Comparison of ENCODE assay signal across 23 cellular contexts in genomic region chr11:3635641-3636375, GRCh38. TPM values are rescaled to one million over a fixed set of nuclear protein-coding genes. Genes with fewer than 3 reads are reported as not detected.
DNase-seq lines count a peak whose midpoint lies in the region; ATAC-seq, FAIRE-seq and TF ChIP-seq lines count a peak whose summit lies in the region.
"Had no signal": no experiment of that assay in that cellular context is flagged by ENCODE, and none has a peak within 500 bp of the region (broad histone marks: within the 10 kb centered on the region; RNA-seq: fewer than 3 reads in every experiment).

No MANE protein-coding gene starts in this region.

- TF ChIP-seq RAD21 in H1 (IDR thresholded peaks at IDR 0.05 in 1 of 2, conservative IDR thresholded peaks at IDR 0.05 in 1 of 2; ENCODE audit: low read depth in 2 of 2, low read length in 2 of 2) = no peak

- H3K56ac ChIP-seq in H1 (replicated peaks; ENCODE audit: insufficient read length, low read depth, low read length) = no peak overlapping the region
- no peak overlapping the region for H3K56ac ChIP-seq in H9 (ENCODE audit: insufficient read length, low read depth, low read length)

- TF ChIP-seq EP300 in H1 (IDR thresholded peaks at IDR 0.05; ENCODE audit: borderline replicate concordance in 1 of 2, low read depth in 2 of 2, low read length in 2 of 2) = no peak

- no peak for ATAC-seq in activated T-helper 17 cell treated with anti-CD3 and anti-CD28 coated beads, Interleukin-2, amount 50 U/mL, for 72 hours (replicated peaks)
- no peak for ATAC-seq in GM19328 (IDR thresholded peaks at IDR 0.05; ENCODE audit: unreplicated experiment)
- no peak for ATAC-seq in GM21447 (IDR thresholded peaks at IDR 0.05; ENCODE audit: unreplicated experiment)
- ATAC-seq: GM12878 had no signal

- H2BK5ac ChIP-seq in H1 (ENCODE audit: low read depth, low read length) = no peak overlapping the region
- no peak overlapping the region for H2BK5ac ChIP-seq in H9 (ENCODE audit: insufficient read length, low read length)

- no peaks in the 10 kb centered on the region for H3K36me3 Mint-ChIP-seq in activated T-helper 17 cell treated with anti-CD3 and anti-CD28 coated beads, Interleukin-2, amount 50 U/mL, for 72 hours (ENCODE audit: low read depth)
- H3K36me3 Mint-ChIP-seq in H9 (ENCODE audit: insufficient read depth in 1 of 3, low read depth in 3 of 3) = peaks cover 3 to 5% (median 5%) of the 10 kb centered on the region in 3 experiments; a peak in 5 of 7 replicates
- H3K36me3 Mint-ChIP-seq: CD4-positive, CD25-positive, alpha-beta regulatory T cell; CD8-positive, alpha-beta memory T cell had no signal

- H4K8ac ChIP-seq in H1 (ENCODE audit: extremely low read depth, insufficient read depth, low read length) (peak overlapping the region; percentile 6; the same call in 1 of the 2 replicates), H9 (replicated peaks; ENCODE audit: insufficient read length, low read depth, low read length) (no peak overlapping the region)

- no peak overlapping the region for H2BK20ac ChIP-seq in H1 (ENCODE audit: low read length)
- H2BK20ac ChIP-seq in H9 (ENCODE audit: low read depth, low read length, poor library complexity, severe bottlenecking) = no peak overlapping the region

- no peak overlapping the region for H3K4me2 ChIP-seq in H1 (ENCODE audit: insufficient read depth in 1 of 2, low read depth in 2 of 2, low read length in 2 of 2)
- no peak overlapping the region for H3K4me2 ChIP-seq in osteoblast (ENCODE audit: insufficient read depth, low read length)
- no peak overlapping the region for H3K4me2 ChIP-seq in H9 (ENCODE audit: insufficient read depth, insufficient read length, low read length)

- H3K36me3 ChIP-seq in H1 (ENCODE audit: control insufficient read depth in 2 of 4, insufficient read depth in 4 of 4, low read length in 3 of 4) = no peaks in the 10 kb centered on the region
- H3K36me3 ChIP-seq in osteoblast (ENCODE audit: insufficient read depth, low read length) = no peaks in the 10 kb centered on the region
- H3K36me3 ChIP-seq: BE2C had no signal

- H3K27ac ChIP-seq in H1 (ENCODE audit: low read depth, low read length) = no peak overlapping the region
- H3K27ac ChIP-seq in osteoblast (ENCODE audit: low read depth, low read length) = no peak overlapping the region
- no peak overlapping the region for H3K27ac ChIP-seq in H9 (ENCODE audit: insufficient read length, low read depth, low read length)
- H3K27ac ChIP-seq: GM23248 had no signal

- DNase-seq in H1 (ENCODE audit: low read depth in 1 of 2, low spot score in 2 of 2) = no peak
- DNase-seq in osteoblast (ENCODE audit: insufficient read length, low spot score, missing footprints) = peak; percentile 66
- DNase-seq in H9 = no peak
- DNase-seq: ACHN; BE2C; C1 segment of cervical spinal cord; CD4-positive, CD25-positive, alpha-beta regulatory T cell; CD8-positive, alpha-beta memory T cell; COR-L47; DMS 273 treated with DMSO at 0.1 percent for 48 hours; DMS53; DND-41; EL; GM23248 had no signal

- H3T11ph ChIP-seq in H9 (ENCODE audit: low read length) = no peak overlapping the region

- TF ChIP-seq POLR2A in H1 (IDR thresholded peaks at IDR 0.05; ENCODE audit: control extremely low read depth in 1 of 2, low read depth in 2 of 2, low read length in 2 of 2) = no peak

- WGBS in H1 (ENCODE audit: extremely low coverage in 1 of 2, insufficient coverage in 1 of 2, insufficient read length in 1 of 2, insufficient replicate concordance in 2 of 2, low coverage in 1 of 2, low lambda C conversion rate in 2 of 2, missing lambda C conversion rate in 1 of 2), 2 experiments = 87% methylated on average over 14 of the region's 15 CpGs; no CpG with 5 or more reads in 1 of the 2 experiments
- WGBS in H9 (ENCODE audit: extremely low coverage, insufficient read length, low lambda C conversion rate) = no CpG with 5 or more reads among the region's 15 CpGs

- no peak overlapping the region for H2AFZ ChIP-seq in H1 (ENCODE audit: low read length)
- no peak overlapping the region for H2AFZ ChIP-seq in osteoblast (ENCODE audit: low read length)
- H2AFZ ChIP-seq in H9 (ENCODE audit: low read length) = no peak overlapping the region
- H2AFZ ChIP-seq: GM23248 had no signal

- H3K9ac ChIP-seq in H1 (replicated peaks in 1 of 4; ENCODE audit: extremely low read depth in 1 of 4, low read depth in 3 of 4, low read length in 3 of 4) (no peak overlapping the region), H9 (ENCODE audit: extremely low read depth, insufficient read length, low read length) (no peak overlapping the region)
- H3K9ac ChIP-seq: GM23248 had no signal

- no peaks in the 10 kb centered on the region for H3K79me1 ChIP-seq in H1 (ENCODE audit: low read depth, low read length)
- H3K79me1 ChIP-seq in H9 (ENCODE audit: insufficient read depth, low read depth, low read length, poor library complexity, severe bottlenecking) = no peaks in the 10 kb centered on the region

- H3K27ac Mint-ChIP-seq in activated T-helper 17 cell treated with anti-CD3 and anti-CD28 coated beads, Interleukin-2, amount 50 U/mL, for 72 hours = peak overlapping the region; percentile 53
- H3K27ac Mint-ChIP-seq in H9 = peak overlapping the region in 1 of 3 experiments; percentile 6; a peak in 1 of 7 replicates
- H3K27ac Mint-ChIP-seq: CD4-positive, CD25-positive, alpha-beta regulatory T cell; CD8-positive, alpha-beta memory T cell; IgD-negative memory B cell had no signal

- H2BK15ac ChIP-seq in H1 (ENCODE audit: low read length) (no peak overlapping the region), H9 (ENCODE audit: low read depth, low read length) (no peak overlapping the region)

- H3K27me3 Mint-ChIP-seq in activated T-helper 17 cell treated with anti-CD3 and anti-CD28 coated beads, Interleukin-2, amount 50 U/mL, for 72 hours = peaks cover 8% of the 10 kb centered on the region
- peaks cover 3% of the 10 kb centered on the region; the same call in 1 of the 2 replicates for H3K27me3 Mint-ChIP-seq in H9 (ENCODE audit: low read depth)

- H3K4me3 Mint-ChIP-seq in activated T-helper 17 cell treated with anti-CD3 and anti-CD28 coated beads, Interleukin-2, amount 50 U/mL, for 72 hours = no peak overlapping the region
- no peak overlapping the region for H3K4me3 Mint-ChIP-seq in H9
- H3K4me3 Mint-ChIP-seq: CD4-positive, CD25-positive, alpha-beta regulatory T cell; CD8-positive, alpha-beta memory T cell; IgD-negative memory B cell had no signal

- H4K91ac ChIP-seq in H1 (replicated peaks; ENCODE audit: insufficient read length, low read length) = no peak overlapping the region
- no peak overlapping the region for H4K91ac ChIP-seq in H9 (ENCODE audit: insufficient read length, low read depth, low read length)

- no peaks in the 10 kb centered on the region for H3K9me3 ChIP-seq in H1 (ENCODE audit: insufficient read depth in 2 of 2, low read depth in 1 of 2, low read length in 1 of 2)
- no peaks in the 10 kb centered on the region for H3K9me3 ChIP-seq in osteoblast (ENCODE audit: low read depth, low read length)
- H3K9me3 ChIP-seq in H9 (ENCODE audit: control insufficient read depth, low read depth, low read length) = no peaks in the 10 kb centered on the region
- H3K9me3 ChIP-seq: BE2C had no signal

- no peak overlapping the region for H3K4ac ChIP-seq in H1 (replicated peaks; ENCODE audit: insufficient read length, low read depth, low read length)
- no peak overlapping the region for H3K4ac ChIP-seq in H9 (ENCODE audit: low read depth, low read length)

- POLR2A ChIA-PET in H1 (lab: Charles Lee; ENCODE audit: partially characterized antibody) = no interaction called here

- no peak for TF ChIP-seq CTCF in H1 (IDR thresholded peaks at IDR 0.05; ENCODE audit: control extremely low read depth in 1 of 3, insufficient read depth in 1 of 3, low read depth in 1 of 3, low read length in 3 of 3)
- no peak for TF ChIP-seq CTCF in osteoblast (IDR thresholded peaks at IDR 0.05; ENCODE audit: extremely low read depth, low read depth, low read length)
- TF ChIP-seq CTCF in H9 (conservative IDR thresholded peaks at IDR 0.05) = no peak

- no peaks in the 10 kb centered on the region for H3K9me3 Mint-ChIP-seq in activated T-helper 17 cell treated with anti-CD3 and anti-CD28 coated beads, Interleukin-2, amount 50 U/mL, for 72 hours
- no peaks in the 10 kb centered on the region for H3K9me3 Mint-ChIP-seq in H9
- H3K9me3 Mint-ChIP-seq: CD4-positive, CD25-positive, alpha-beta regulatory T cell; CD8-positive, alpha-beta memory T cell had no signal

- H4K5ac ChIP-seq in H1 (ENCODE audit: insufficient read length, low read depth, low read length) (no peak overlapping the region), H9 (ENCODE audit: insufficient read length, low read depth, low read length) (no peak overlapping the region)

- H3K18ac ChIP-seq in H1 (ENCODE audit: extremely low read depth, low read length) = no peak overlapping the region
- H3K18ac ChIP-seq in H9 (ENCODE audit: insufficient read length, low read depth, low read length) = no peak overlapping the region

- FAIRE-seq in H1 (lab: Jason Lieb, UNC) = no peak
- FAIRE-seq: A204.1, GM12878, H54, HTR-8/SVneo had no signal

- H3K4me1 ChIP-seq in H1 (replicated peaks in 1 of 4; ENCODE audit: control insufficient read depth in 3 of 4, insufficient read depth in 4 of 4, low read length in 3 of 4) (no peaks in the 10 kb centered on the region), osteoblast (ENCODE audit: insufficient read depth, low read length) (no peaks in the 10 kb centered on the region), H9 (ENCODE audit: insufficient read depth, low read length) (no peaks in the 10 kb centered on the region)
- H3K4me1 ChIP-seq: BE2C had no signal

- H2BK12ac ChIP-seq in H1 (ENCODE audit: low read depth, low read length) (no peak overlapping the region), H9 (ENCODE audit: insufficient read length, low read depth, low read length) (no peak overlapping the region)

- H3K23ac ChIP-seq in H1 (ENCODE audit: insufficient read length) = no peak overlapping the region
- no peak overlapping the region for H3K23ac ChIP-seq in H9 (ENCODE audit: insufficient read length, low read depth, low read length)

- no peak overlapping the region for H2AK5ac ChIP-seq in H1 (ENCODE audit: low read depth, low read length)
- H2AK5ac ChIP-seq in H9 (ENCODE audit: insufficient read length, low read length) = no peak overlapping the region

- H3K4me1 Mint-ChIP-seq in activated T-helper 17 cell treated with anti-CD3 and anti-CD28 coated beads, Interleukin-2, amount 50 U/mL, for 72 hours = peaks cover 5% of the 10 kb centered on the region
- peaks cover 0 to 12% of the 10 kb centered on the region in 2 experiments; a peak in 2 of 4 replicates for H3K4me1 Mint-ChIP-seq in H9
- H3K4me1 Mint-ChIP-seq: CD4-positive, CD25-positive, alpha-beta regulatory T cell; CD8-positive, alpha-beta memory T cell had no signal

- no peaks in the 10 kb centered on the region for H4K20me1 ChIP-seq in H1 (replicated peaks in 1 of 2; ENCODE audit: control insufficient read depth in 1 of 2, insufficient read depth in 2 of 2, low read length in 2 of 2)
- H4K20me1 ChIP-seq in osteoblast (ENCODE audit: insufficient read depth, low read length) = no peaks in the 10 kb centered on the region
- no peaks in the 10 kb centered on the region for H4K20me1 ChIP-seq in H9 (ENCODE audit: control insufficient read depth, insufficient read depth, insufficient read length)

- no peak overlapping the region for H2BK120ac ChIP-seq in H1 (replicated peaks; ENCODE audit: low read depth, low read length)
- H2BK120ac ChIP-seq in H9 (ENCODE audit: low read depth, low read length, poor library complexity, severe bottlenecking) = no peak overlapping the region

- H3K23me2 ChIP-seq in H1 (ENCODE audit: low read depth, low read length) (peaks cover 4% of the 10 kb centered on the region; the same call in 1 of the 2 replicates), H9 (ENCODE audit: insufficient read length, low read depth, low read length, poor library complexity, severe bottlenecking) (no peaks in the 10 kb centered on the region)

- no peak overlapping the region for H3K14ac ChIP-seq in H1 (ENCODE audit: insufficient read length)
- no peak overlapping the region for H3K14ac ChIP-seq in H9 (ENCODE audit: insufficient read depth, low read length)

- H3K27me3 ChIP-seq in H1 (replicated peaks in 1 of 4; ENCODE audit: control insufficient read depth in 3 of 4, extremely low read depth in 1 of 4, insufficient read depth in 3 of 4, low read length in 3 of 4) (no peaks in the 10 kb centered on the region), osteoblast (ENCODE audit: insufficient read depth, low read length) (peaks cover 10% of the 10 kb centered on the region), H9 (ENCODE audit: insufficient read depth, low read length) (no peaks in the 10 kb centered on the region)
- H3K27me3 ChIP-seq: BE2C had no signal

- H3K4me3 ChIP-seq in H1 (ENCODE audit: extremely low read depth in 1 of 4, insufficient read depth in 2 of 4, low read depth in 3 of 4, low read length in 4 of 4) = no peak overlapping the region
- H3K4me3 ChIP-seq in osteoblast (ENCODE audit: insufficient read depth, low read length) = no peak overlapping the region
- H3K4me3 ChIP-seq: GM12878, GM23248 had no signal

- CTCF ChIA-PET in H1 (lab: Charles Lee; ENCODE audit: partially characterized antibody) = interaction anchor here (0.6 to 0.7 kb wide), 2 partner anchors 10 to 26 kb away, joined by 3 to 5 read pairs; no protein-coding TSS in a partner anchor

- H3K79me2 ChIP-seq in H1 (ENCODE audit: control insufficient read depth in 1 of 2, insufficient read depth in 2 of 2, low read length in 2 of 2) (no peaks in the 10 kb centered on the region), osteoblast (ENCODE audit: insufficient read depth, low read length) (no peaks in the 10 kb centered on the region), H9 (ENCODE audit: insufficient read depth, low read length) (no peaks in the 10 kb centered on the region)

RNA-seq across cellular contexts. Expression of gene ART5, which starts 6.0 kb away (rescaled TPM):
- not detected for total RNA-seq in activated T-helper 17 cell treated with anti-CD3 and anti-CD28 coated beads, Interleukin-2, amount 50 U/mL, for 72 hours
- 7.2 and 7.5 TPM in 2 replicates for total RNA-seq in H1 (2021; fragmentation: NEBNext Ultra II Directional; extraction: Animal tissue kit (Norgen Biotek cat#: 25700))
- polyA plus RNA-seq in H1 (2011; rRNA removed) = 6.0 and 9.1 TPM in 2 replicates
- polyA plus RNA-seq in H1 (2011; cell fraction: cytosol; rRNA removed) = 7.8 TPM
- 10.1 TPM for polyA plus RNA-seq in H1 (2011; cell fraction: nucleus; rRNA removed)
- 6.6 to 9.7 TPM (median 7.5 TPM) in 4 replicates for polyA plus RNA-seq in H1 (2012, experiment 1 of 2)
- 8.8 TPM for polyA plus RNA-seq in H1 (2012, experiment 2 of 2)
- polyA plus RNA-seq in H1 (2013, experiment 1 of 2) = 11.2 TPM
- polyA plus RNA-seq in H1 (2013, experiment 2 of 2) = 12.0 TPM
- 3.1 and 3.6 TPM in 2 replicates for polyA minus RNA-seq in H1 (2011; rRNA and poly(A)+ RNA removed)
- 3.0 TPM for polyA minus RNA-seq in H1 (2011; cell fraction: cytosol; rRNA and poly(A)+ RNA removed)
- 7.4 TPM for polyA minus RNA-seq in H1 (2011; cell fraction: nucleus; rRNA and poly(A)+ RNA removed)
- 0.29 and 0.36 TPM in 2 replicates for total RNA-seq in osteoblast
- 7.5 and 7.9 TPM in 2 replicates for total RNA-seq in H9 (2021)
- total RNA-seq: CD4-positive, CD25-positive, alpha-beta regulatory T cell; CD8-positive, alpha-beta memory T cell; GM12878; GM23248 had no signal
- polyA plus RNA-seq: CD4-positive, CD25-positive, alpha-beta regulatory T cell; CD8-positive, alpha-beta memory T cell; IgD-negative memory B cell had no signal

RNA-seq across cellular contexts. Expression of gene ART1, which starts 9.1 kb away (rescaled TPM):
- total RNA-seq in activated T-helper 17 cell treated with anti-CD3 and anti-CD28 coated beads, Interleukin-2, amount 50 U/mL, for 72 hours = not detected
- total RNA-seq in H1 (2021; fragmentation: NEBNext Ultra II Directional; extraction: Animal tissue kit (Norgen Biotek cat#: 25700)) = not detected in 2 replicates
- polyA plus RNA-seq in H1 (2011; rRNA removed) = not detected in 2 replicates
- not detected for polyA plus RNA-seq in H1 (2011; cell fraction: cytosol; rRNA removed)
- polyA plus RNA-seq in H1 (2011; cell fraction: nucleus; rRNA removed) = not detected
- polyA plus RNA-seq in H1 (2012, experiment 1 of 2) = not detected in 4 replicates
- polyA plus RNA-seq in H1 (2012, experiment 2 of 2) = not detected
- polyA plus RNA-seq in H1 (2013, experiment 1 of 2) = not detected
- polyA plus RNA-seq in H1 (2013, experiment 2 of 2) = not detected
- not detected in 2 replicates for polyA minus RNA-seq in H1 (2011; rRNA and poly(A)+ RNA removed)
- not detected for polyA minus RNA-seq in H1 (2011; cell fraction: cytosol; rRNA and poly(A)+ RNA removed)
- polyA minus RNA-seq in H1 (2011; cell fraction: nucleus; rRNA and poly(A)+ RNA removed) = not detected
- total RNA-seq in osteoblast (not detected in 2 replicates), H9 (2021) (not detected in 2 replicates)
- total RNA-seq: CD4-positive, CD25-positive, alpha-beta regulatory T cell; CD8-positive, alpha-beta memory T cell; G401; GM12878; GM23248 had no signal
- polyA plus RNA-seq: CD4-positive, CD25-positive, alpha-beta regulatory T cell; CD8-positive, alpha-beta memory T cell; GM12878; GM23248; IgD-negative memory B cell had no signal

RNA-seq across cellular contexts. Expression of gene CHRNA10, which starts 35.4 kb away (rescaled TPM):
- 1 to 10 TPM; 3.0 to 4.6 TPM for total RNA-seq in activated T-helper 17 cell treated with anti-CD3 and anti-CD28 coated beads, Interleukin-2, amount 50 U/mL, for 72 hours
- total RNA-seq in H1 (2021; fragmentation: NEBNext Ultra II Directional; extraction: Animal tissue kit (Norgen Biotek cat#: 25700)) = 1.1 and 1.3 TPM in 2 replicates
- polyA plus RNA-seq in H1 (2011; rRNA removed) = 0.68 and 0.97 TPM in 2 replicates
- 0.65 TPM for polyA plus RNA-seq in H1 (2011; cell fraction: cytosol; rRNA removed)
- 2.8 TPM for polyA plus RNA-seq in H1 (2011; cell fraction: nucleus; rRNA removed)
- 0.46 to 1.5 TPM (median 0.54 TPM) in 4 replicates for polyA plus RNA-seq in H1 (2012, experiment 1 of 2)
- 0.26 TPM for polyA plus RNA-seq in H1 (2012, experiment 2 of 2)
- 0.97 TPM for polyA plus RNA-seq in H1 (2013, experiment 1 of 2)
- 0.85 TPM for polyA plus RNA-seq in H1 (2013, experiment 2 of 2)
- 0.90 and 1.4 TPM in 2 replicates for polyA minus RNA-seq in H1 (2011; rRNA and poly(A)+ RNA removed)
- polyA minus RNA-seq in H1 (2011; cell fraction: cytosol; rRNA and poly(A)+ RNA removed) = not detected
- 3.1 TPM for polyA minus RNA-seq in H1 (2011; cell fraction: nucleus; rRNA and poly(A)+ RNA removed)
- 0.29 and 0.72 TPM in 2 replicates for total RNA-seq in osteoblast
- 2.1 and 2.4 TPM in 2 replicates for total RNA-seq in H9 (2021)
